Comparison of ENCODE assay signal across 8 cellular contexts in genomic region chr16:81313731-81314602, GRCh38.
DNase-seq lines count a peak whose midpoint lies in the region; FAIRE-seq and TF ChIP-seq lines count a peak whose summit lies in the region.

No MANE protein-coding gene starts in this region.

- peak overlapping the region; percentile 93 to 95 (median 93) for H3K4me3 Mint-ChIP-seq in nephron

- no peaks in the 10 kb centered on the region for H3K27me3 ChIP-seq in OCI-LY3 (ENCODE audit: low read depth, low read length)
- H3K27me3 ChIP-seq in effector memory CD4-positive, alpha-beta T cell (replicated peaks; ENCODE audit: control insufficient read depth, insufficient read depth, low read length, poor library complexity, severe bottlenecking): no peaks in the 10 kb centered on the region

- TF ChIP-seq CTCF in OCI-LY3 (IDR thresholded peaks at IDR 0.05; ENCODE audit: low read depth, low read length) (no peak), nephron (IDR thresholded peaks at IDR 0.05; ENCODE audit: unreplicated experiment in 3 of 3) (no peak)

- peak overlapping the region; percentile 93 for H2AFZ ChIP-seq in OCI-LY3 (ENCODE audit: low read depth, low read length)

- H3K36me3 ChIP-seq in OCI-LY3 (replicated peaks; ENCODE audit: low read depth, low read length): no peaks in the 10 kb centered on the region
- no peaks in the 10 kb centered on the region for H3K36me3 ChIP-seq in effector memory CD4-positive, alpha-beta T cell (ENCODE audit: control insufficient read depth, insufficient read depth, low read length)

- peak overlapping the region; percentile 97 for H3K4me2 ChIP-seq in OCI-LY3 (ENCODE audit: low read length)

- H3K4me1 ChIP-seq in OCI-LY3 (ENCODE audit: low read length): peaks cover 14% of the 10 kb centered on the region
- H3K4me1 ChIP-seq in effector memory CD4-positive, alpha-beta T cell (ENCODE audit: control insufficient read depth, insufficient read depth, low read length, poor library complexity, severe bottlenecking): peaks cover 17% of the 10 kb centered on the region

- no peak for DNase-seq in effector memory CD4-positive, alpha-beta T cell
- DNase-seq in H54 (ENCODE audit: insufficient read length, low spot score) (no peak), NOMO-1 treated with dmso at 0.1 percent for 144 hours (lab: John Stamatoyannopoulos, UW; ENCODE audit: unreplicated experiment) (no peak), NCI-H69 (lab: John Stamatoyannopoulos, UW) (no peak), SKM-1 (lab: John Stamatoyannopoulos, UW; ENCODE audit: unreplicated experiment) (no peak)

- H3K79me2 ChIP-seq in OCI-LY3 (ENCODE audit: low read length): peaks cover 46% of the 10 kb centered on the region

- H3K4me1 Mint-ChIP-seq in nephron: peaks cover 22% of the 10 kb centered on the region

- H3K9me3 ChIP-seq in OCI-LY3 (ENCODE audit: insufficient read depth, low read length): no peaks in the 10 kb centered on the region
- no peaks in the 10 kb centered on the region for H3K9me3 ChIP-seq in effector memory CD4-positive, alpha-beta T cell (ENCODE audit: control insufficient read depth, low read length)

- peaks cover 5% of the 10 kb centered on the region; the same call in 1 of the 2 replicates for H4K20me1 ChIP-seq in OCI-LY3 (ENCODE audit: insufficient read depth, low read length)

- no peaks in the 10 kb centered on the region for H3K9me3 Mint-ChIP-seq in nephron

- peak overlapping the region; percentile 91 for H3K4me3 ChIP-seq in GM08714 (ENCODE audit: low read length)
- H3K4me3 ChIP-seq in OCI-LY3 (ENCODE audit: low read length): peak overlapping the region; percentile 96
- H3K4me3 ChIP-seq in effector memory CD4-positive, alpha-beta T cell (ENCODE audit: insufficient read depth, low read depth, low read length, poor library complexity, severe bottlenecking): peak overlapping the region; percentile 68

- H3K36me3 Mint-ChIP-seq in nephron (ENCODE audit: low read depth): no peaks in the 10 kb centered on the region

- peak overlapping the region; percentile 91 for H3K9ac ChIP-seq in OCI-LY3 (ENCODE audit: low read length)

- FAIRE-seq in H54 (lab: Jason Lieb, UNC): no peak

- H3K27ac ChIP-seq in OCI-LY3 (ENCODE audit: low read length): no peak overlapping the region
- peak overlapping the region; percentile 59 for H3K27ac ChIP-seq in effector memory CD4-positive, alpha-beta T cell (ENCODE audit: insufficient read depth, low read length, poor library complexity, severe bottlenecking)

- H3K27me3 Mint-ChIP-seq in nephron (ENCODE audit: low read depth): no peaks in the 10 kb centered on the region

- H3K27ac Mint-ChIP-seq in nephron: peak overlapping the region; percentile 59 to 91 (median 86)

- no peak for TF ChIP-seq POLR2A in H54 (IDR thresholded peaks at IDR 0.05; ENCODE audit: low read depth, low read length)
